Comparison of ENCODE assay signal across 9 cellular contexts in genomic region chr11:61507962-61508824, GRCh38. TPM values are rescaled to one million over a fixed set of nuclear protein-coding genes. Genes with fewer than 3 reads are reported as not detected.
A peak's percentile ranks its signal among the peaks of the same experiment; 100 is the strongest.
DNase-seq lines count a peak whose midpoint lies in the region; ATAC-seq and TF ChIP-seq lines count a peak whose summit lies in the region.
"Had no signal": no experiment of that assay in that cellular context is flagged by ENCODE, and none has a peak within 500 bp of the region (broad histone marks: within the 10 kb centered on the region; RNA-seq: fewer than 3 reads in every experiment).

Gene LRRC10B (plus strand): TSS chr11:61508749. CDS start chr11:61508999, 250 bp downstream.

- peaks cover 50% of the 10 kb centered on the region for H3K27me3 Mint-ChIP-seq in activated CD4-positive, alpha-beta memory T cell treated with anti-CD3 and anti-CD28 coated beads, Interleukin-2, amount 10 ng/mL, durations not matched to agents 7 days and 5 days

- peak within 1 kb of the TSS; percentile 36 for H3K4me3 Mint-ChIP-seq in activated CD4-positive, alpha-beta memory T cell treated with anti-CD3 and anti-CD28 coated beads, Interleukin-2, amount 10 ng/mL, durations not matched to agents 7 days and 5 days

- H3K27me3 ChIP-seq in heart right ventricle (peaks cover 13 to 78% (median 61%) of the 10 kb centered on the region in 7 donors), gastrocnemius medialis (peaks cover 52 to 57% (median 56%) of the 10 kb centered on the region in 3 donors)

- 7% methylated on average over 52 to 71 of the region's 71 CpGs for WGBS in heart right ventricle, 2 donors

- H3K36me3 ChIP-seq in heart right ventricle = no peaks in the 10 kb centered on the region
- no peaks in the 10 kb centered on the region for H3K36me3 ChIP-seq in gastrocnemius medialis

- intact Hi-C loops in heart right ventricle (cut with DNase I) (no loop called here), gastrocnemius medialis (cut with DNase I; ENCODE audit: low total_unique reads) (no loop called here), posterior vena cava (cut with DNase I) (no loop called here)

- H3K27ac ChIP-seq in heart right ventricle (peak within 1 kb of the TSS; percentile 10 to 78 (median 56)), gastrocnemius medialis (peak within 1 kb of the TSS in 1 of 4 donors; percentile 33)

- DNase-seq in EH (ENCODE audit: low read depth) (peak; percentile 19), NCI-H1092 (lab: John Stamatoyannopoulos, UW) (peak; percentile 78), heart right ventricle (no peak), gastrocnemius medialis (no peak), posterior vena cava (ENCODE audit: low spot score) (no peak), NAMALWA (ENCODE audit: low spot score) (no peak)
- DNase-seq in activated CD4-positive, alpha-beta memory T cell treated with anti-CD3 and anti-CD28 coated beads, Interleukin-2, amount 10 ng/mL, durations not matched to agents 7 days and 5 days = peak; percentile 41

- TF ChIP-seq POLR2A in gastrocnemius medialis (IDR thresholded peaks at IDR 0.05) = no peak

- in situ Hi-C loops in gastrocnemius medialis (cut with MboI; ENCODE audit: low sequenced_read_pairs in 4 of 4) = no loop called here

- no peak within 1 kb of the TSS for H3K27ac Mint-ChIP-seq in activated CD4-positive, alpha-beta memory T cell treated with anti-CD3 and anti-CD28 coated beads, Interleukin-2, amount 10 ng/mL, durations not matched to agents 7 days and 5 days

- no peaks in the 10 kb centered on the region for H3K9me3 ChIP-seq in heart right ventricle
- H3K9me3 ChIP-seq in gastrocnemius medialis = no peaks in the 10 kb centered on the region

- peaks cover 18% of the 10 kb centered on the region for H3K4me1 Mint-ChIP-seq in activated CD4-positive, alpha-beta memory T cell treated with anti-CD3 and anti-CD28 coated beads, Interleukin-2, amount 10 ng/mL, durations not matched to agents 7 days and 5 days

- peak within 1 kb of the TSS in 9 of 10 donors; percentile 10 to 49 (median 40) for H3K4me3 ChIP-seq in heart right ventricle
- peak within 1 kb of the TSS; percentile 15 to 46 (median 38) for H3K4me3 ChIP-seq in gastrocnemius medialis

- peaks cover 0 to 24% (median 17%) of the 10 kb centered on the region in 9 donors for H3K4me1 ChIP-seq in heart right ventricle
- H3K4me1 ChIP-seq in gastrocnemius medialis = peaks cover 6 to 7% of the 10 kb centered on the region in 2 donors

- no peak for ATAC-seq in heart right ventricle
- ATAC-seq in gastrocnemius medialis = no peak
- no peak for ATAC-seq in GM18868 (IDR thresholded peaks at IDR 0.05; ENCODE audit: unreplicated experiment)

- CTCF ChIA-PET in activated CD4-positive, alpha-beta memory T cell treated with anti-CD3 and anti-CD28 coated beads, Interleukin-2, amount 10 ng/mL, durations not matched to agents 7 days and 5 days (lab: Charles Lee) = interaction anchor here (0.5 to 5.1 kb wide), 5 partner anchors 9 to 1832 kb away, joined by 3 to 27 read pairs (median 4); no protein-coding TSS in a partner anchor

- POLR2A ChIA-PET in activated CD4-positive, alpha-beta memory T cell treated with anti-CD3 and anti-CD28 coated beads, Interleukin-2, amount 10 ng/mL, durations not matched to agents 7 days and 5 days (lab: Charles Lee) = interaction anchor here (1.2 to 2.1 kb wide), 2 partner anchors 61 to 79 kb away, joined by 3 to 5 read pairs; partner anchors contain the start of genes CPSF7 and SDHAF2

- no peaks in the 10 kb centered on the region for H3K36me3 Mint-ChIP-seq in activated CD4-positive, alpha-beta memory T cell treated with anti-CD3 and anti-CD28 coated beads, Interleukin-2, amount 10 ng/mL, durations not matched to agents 7 days and 5 days (ENCODE audit: low read depth)

- H3K9me3 Mint-ChIP-seq in activated CD4-positive, alpha-beta memory T cell treated with anti-CD3 and anti-CD28 coated beads, Interleukin-2, amount 10 ng/mL, durations not matched to agents 7 days and 5 days = no peaks in the 10 kb centered on the region

- TF ChIP-seq CTCF in heart right ventricle (IDR thresholded peaks at IDR 0.05) (no peak), gastrocnemius medialis (IDR thresholded peaks at IDR 0.05 in 4 of 5, conservative IDR thresholded peaks at IDR 0.05 in 1 of 5) (no peak)

RNA-seq across cellular contexts. Expression of gene LRRC10B, which starts in this region (rescaled TPM):
- under 1 TPM in 1 of 2 experiments, not detected in 1; 0.13 TPM for total RNA-seq in activated CD4-positive, alpha-beta memory T cell treated with anti-CD3 and anti-CD28 coated beads, Interleukin-2, amount 10 ng/mL, durations not matched to agents 7 days and 5 days
- total RNA-seq in heart right ventricle (1 to 10 TPM in 3 of 10 donors, under 1 TPM in 6, not detected in 1; 0.33 to 2.6 (median 0.70) TPM), gastrocnemius medialis (1 to 10 TPM in 1 of 4 donors, under 1 TPM in 1, not detected in 2; 0.13 to 1.0 TPM), posterior vena cava (1 to 10 TPM; 1.5 to 1.6 TPM)
- 1 to 10 TPM in 1 of 2 donors, under 1 TPM in 1; 0.59 to 2.6 TPM for polyA plus RNA-seq in heart right ventricle
- total RNA-seq: NCI-H460 had no signal

Comparison
In these comparisons a context has a peak if more than half of its experiments do, and no peak if none do; other contexts are left out.
1. Peak in DNase-seq in activated CD4-positive, alpha-beta memory T cell treated with anti-CD3 and anti-CD28 coated beads, Interleukin-2, amount 10 ng/mL, durations not matched to agents 7 days and 5 days; RNA of the gene not detected or under 1 TPM.
2. DNase-seq: peak in EH (single experiment) and NCI-H1092 (single experiment); none in heart right ventricle (0 of 2), gastrocnemius medialis (0 of 2), posterior vena cava (single experiment) and NAMALWA (single experiment).